In the genomic region with DNA sequence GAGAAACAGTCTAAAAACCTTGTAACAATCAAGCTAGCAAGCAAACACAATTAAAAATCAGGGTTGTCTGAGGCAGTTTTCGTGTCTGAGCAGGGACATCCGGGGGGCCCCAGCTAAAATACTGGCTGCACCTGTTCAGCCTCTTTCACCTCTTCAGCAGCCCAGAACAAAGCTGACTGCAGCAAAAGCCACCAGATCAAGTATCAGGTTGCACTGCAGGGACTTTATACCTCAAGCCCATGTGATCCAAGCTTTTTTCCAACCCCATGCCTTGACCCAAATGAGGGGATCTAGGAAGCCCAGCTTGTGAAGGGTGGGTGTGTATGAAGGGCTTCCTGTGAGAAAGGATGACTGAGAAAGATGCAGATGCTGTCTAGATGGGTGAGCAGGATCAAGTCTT, we compare ENCODE assay signal across 17 cellular contexts.
DNase-seq lines count a peak whose midpoint lies in the region; ATAC-seq and TF ChIP-seq lines count a peak whose summit lies in the region.
"Had no signal": no experiment of that assay in that cellular context is flagged by ENCODE, and none has a peak within 500 bp of the region (broad histone marks: within the 10 kb centered on the region; RNA-seq: fewer than 3 reads in every experiment).

No MANE protein-coding gene starts in this region.

- H2AFZ ChIP-seq in GM23338 (no peak overlapping the region), neuronal stem cell (ENCODE audit: low read length) (no peak overlapping the region)

- H2AK5ac ChIP-seq in neuronal stem cell (ENCODE audit: low read depth, low read length), result no peak overlapping the region

- H3K9me3 Mint-ChIP-seq in GM23338, result 0 out of 3 replicates have a peak, but pooled peaks cover 2% of the 10 kb centered on the region
- H3K9me3 Mint-ChIP-seq: activated CD8-positive, alpha-beta T cell treated with anti-CD3 and anti-CD28 coated beads for 36 hours; stimulated activated memory B cell treated with anti-CD40 and anti-IgM and Interleukin-4, amounts not matched to agents 10 μg/mL and 1 μg/mL and 100 μg/mL, for 72 hours had no signal

- H4K8ac ChIP-seq in neuronal stem cell (ENCODE audit: low read depth, low read length), result no peak overlapping the region

- H3K4me1 ChIP-seq in GM23338 (ENCODE audit: insufficient read depth), result peaks cover 77% of the 10 kb centered on the region
- H3K4me1 ChIP-seq in neuronal stem cell (ENCODE audit: control insufficient read depth in 2 of 2, insufficient read depth in 1 of 2, low read depth in 1 of 2, low read length in 2 of 2), result peaks cover 12 to 27% of the 10 kb centered on the region in 2 donors
- no peaks in the 10 kb centered on the region for H3K4me1 ChIP-seq in spleen
- H3K4me1 ChIP-seq: ascending aorta had no signal

- H3K14ac ChIP-seq in neuronal stem cell (ENCODE audit: low read length), result no peak overlapping the region

- WGBS in neuronal stem cell (ENCODE audit: extremely low coverage in 2 of 2, insufficient read length in 2 of 2, insufficient replicate concordance in 1 of 2), 2 donors, result no CpG with 5 or more reads among the region's 2 CpGs
- WGBS in spleen, 5 donors, result 83 to 91% (median 89%) methylated on average over 2 of the region's 2 CpGs

- H3K18ac ChIP-seq in neuronal stem cell (ENCODE audit: low read length), result no peak overlapping the region

- H3K79me1 ChIP-seq in neuronal stem cell (ENCODE audit: low read depth, low read length), result peaks cover 2% of the 10 kb centered on the region

- no peak overlapping the region for H2BK15ac ChIP-seq in neuronal stem cell (ENCODE audit: low read length)

- H3K36me3 ChIP-seq in GM23338 (ENCODE audit: insufficient read depth) (peaks cover 17% of the 10 kb centered on the region), neuronal stem cell (replicated peaks in 1 of 2; ENCODE audit: control insufficient read depth in 2 of 2, insufficient read depth in 2 of 2, low read length in 2 of 2) (peaks cover 2 to 4% of the 10 kb centered on the region in 2 donors), spleen (peaks cover 0 to 28% (median 1%) of the 10 kb centered on the region in 6 donors)
- H3K36me3 ChIP-seq: ascending aorta had no signal

- H3F3A ChIP-seq in GM23338 (replicated peaks; ENCODE audit: low read depth), result peaks cover 13% of the 10 kb centered on the region

- peaks cover 8% of the 10 kb centered on the region; the same call in 1 of the 2 replicates for H4K20me1 ChIP-seq in GM23338 (replicated peaks; ENCODE audit: insufficient read depth)

- no peak overlapping the region for H3K9ac ChIP-seq in neuronal stem cell (ENCODE audit: low read depth, low read length, poor library complexity)

- TF ChIP-seq CTCF in GM23338 (conservative IDR thresholded peaks at IDR 0.05; ENCODE audit: low read depth in 2 of 2) (no peak), spleen (IDR thresholded peaks at IDR 0.05 in 8 of 11, conservative IDR thresholded peaks at IDR 0.05 in 3 of 11) (no peak)

- intact Hi-C loops in spleen (cut with DNase I; ENCODE audit: low total_unique reads), result no loop called here

- H3K4me3 Mint-ChIP-seq in GM23338, result no peak overlapping the region
- H3K4me3 Mint-ChIP-seq: activated CD8-positive, alpha-beta T cell treated with anti-CD3 and anti-CD28 coated beads for 36 hours; dendritic cell treated with granulocyte-macrophage colony-stimulating factor and Interleukin-4, amounts not matched to agents 40 ng/mL and 50 ng/mL, for 4 days; stimulated activated memory B cell treated with anti-CD40 and anti-IgM and Interleukin-4, amounts not matched to agents 10 μg/mL and 1 μg/mL and 100 μg/mL, for 72 hours had no signal

- H3K27ac ChIP-seq in GM23338 (ENCODE audit: low read depth) (no peak overlapping the region; the same call in 1 of the 2 replicates), neuronal stem cell (replicated peaks; ENCODE audit: low read length) (peak overlapping the region; percentile 42), spleen (no peak overlapping the region)
- H3K27ac ChIP-seq: ascending aorta, SK-N-MC had no signal

- peaks cover 42% of the 10 kb centered on the region for H3K27me3 Mint-ChIP-seq in GM23338 (ENCODE audit: insufficient read depth, low read depth, poor library complexity)
- H3K27me3 Mint-ChIP-seq: activated CD8-positive, alpha-beta T cell treated with anti-CD3 and anti-CD28 coated beads for 36 hours; dendritic cell treated with granulocyte-macrophage colony-stimulating factor and Interleukin-4, amounts not matched to agents 40 ng/mL and 50 ng/mL, for 4 days; stimulated activated memory B cell treated with anti-CD40 and anti-IgM and Interleukin-4, amounts not matched to agents 10 μg/mL and 1 μg/mL and 100 μg/mL, for 72 hours had no signal

- H2BK120ac ChIP-seq in neuronal stem cell (ENCODE audit: low read depth, low read length), result no peak overlapping the region

- no peak overlapping the region for H2BK12ac ChIP-seq in neuronal stem cell (ENCODE audit: low read length)

- H3K9me2 ChIP-seq in GM23338 (ENCODE audit: insufficient read depth), result no peaks in the 10 kb centered on the region

- no peak overlapping the region for H3K4me2 ChIP-seq in GM23338
- no peak overlapping the region for H3K4me2 ChIP-seq in neuronal stem cell (ENCODE audit: insufficient read depth, low read length, poor library complexity, severe bottlenecking)

- no peak overlapping the region for H4K91ac ChIP-seq in neuronal stem cell (ENCODE audit: low read depth, low read length, poor library complexity)

- H3K4ac ChIP-seq in neuronal stem cell (ENCODE audit: low read length), result no peak overlapping the region

- DNase-seq in GM23338 (ENCODE audit: low spot score), result peak; percentile 69
- peak; percentile 11 for DNase-seq in NCI-H2171 (lab: John Stamatoyannopoulos, UW)
- DNase-seq in SK-N-DZ (ENCODE audit: low spot score), result peak; percentile 29
- DNase-seq in neuronal stem cell (ENCODE audit: low spot score), result no peak
- DNase-seq in spleen, result no peak
- DNase-seq in RKO (ENCODE audit: low spot score), result no peak
- DNase-seq: activated CD8-positive, alpha-beta T cell treated with anti-CD3 and anti-CD28 coated beads for 36 hours; activated effector memory CD4-positive, alpha-beta T cell treated with Interleukin-2 at 50 U/mL for 16 hours; C1 segment of cervical spinal cord; upper lobe of left lung had no signal

- H3K27ac Mint-ChIP-seq in GM23338, result no peak overlapping the region
- H3K27ac Mint-ChIP-seq: activated CD8-positive, alpha-beta T cell treated with anti-CD3 and anti-CD28 coated beads for 36 hours; dendritic cell treated with granulocyte-macrophage colony-stimulating factor and Interleukin-4, amounts not matched to agents 40 ng/mL and 50 ng/mL, for 4 days; stimulated activated memory B cell treated with anti-CD40 and anti-IgM and Interleukin-4, amounts not matched to agents 10 μg/mL and 1 μg/mL and 100 μg/mL, for 72 hours had no signal

- no peak for TF ChIP-seq POLR2A in spleen (IDR thresholded peaks at IDR 0.05)

- no peak overlapping the region for H2BK5ac ChIP-seq in neuronal stem cell (ENCODE audit: low read length)

- H3K23ac ChIP-seq in neuronal stem cell (ENCODE audit: low read depth, low read length, poor library complexity), result no peak overlapping the region

- peaks cover 68% of the 10 kb centered on the region for H3K4me1 Mint-ChIP-seq in GM23338
- H3K4me1 Mint-ChIP-seq: stimulated activated memory B cell treated with anti-CD40 and anti-IgM and Interleukin-4, amounts not matched to agents 10 μg/mL and 1 μg/mL and 100 μg/mL, for 72 hours had no signal

- peaks cover 17% of the 10 kb centered on the region for H3K36me3 Mint-ChIP-seq in GM23338 (ENCODE audit: low read depth)

- H3K9me3 ChIP-seq in neuronal stem cell (replicated peaks in 1 of 2; ENCODE audit: control insufficient read depth in 2 of 2, insufficient read depth in 1 of 2, low read depth in 1 of 2, low read length in 2 of 2), result no peaks in the 10 kb centered on the region
- no peaks in the 10 kb centered on the region for H3K9me3 ChIP-seq in spleen
- H3K9me3 ChIP-seq: ascending aorta, upper lobe of left lung had no signal

- H3K79me2 ChIP-seq in GM23338 (replicated peaks; ENCODE audit: insufficient read depth), result no peaks in the 10 kb centered on the region

- H3K27me3 ChIP-seq in GM23338 (ENCODE audit: insufficient read depth) (peaks cover 17% of the 10 kb centered on the region; the same call in 1 of the 2 replicates), neuronal stem cell (ENCODE audit: control insufficient read depth in 3 of 3, insufficient read depth in 3 of 3, low read depth in 1 of 3, low read length in 3 of 3) (no peaks in the 10 kb centered on the region), spleen (replicated peaks in 1 of 7) (no peaks in the 10 kb centered on the region)
- H3K27me3 ChIP-seq: ascending aorta, upper lobe of left lung had no signal

- peak; percentile 34 for ATAC-seq in GM23338
- no peak for ATAC-seq in GM18861 (IDR thresholded peaks at IDR 0.05; ENCODE audit: unreplicated experiment)
- no peak for ATAC-seq in HG03095 (IDR thresholded peaks at IDR 0.05; ENCODE audit: unreplicated experiment)
- ATAC-seq: activated CD8-positive, alpha-beta T cell treated with anti-CD3 and anti-CD28 coated beads for 36 hours; stimulated activated memory B cell treated with anti-CD40 and anti-IgM and Interleukin-4, amounts not matched to agents 10 μg/mL and 1 μg/mL and 100 μg/mL, for 72 hours had no signal

- no peak overlapping the region for H3K4me3 ChIP-seq in GM23338
- H3K4me3 ChIP-seq in neuronal stem cell (ENCODE audit: low read length in 2 of 2), result no peak overlapping the region
- H3K4me3 ChIP-seq in spleen, result no peak overlapping the region
- H3K4me3 ChIP-seq: ascending aorta, lung, SK-N-MC, upper lobe of left lung had no signal

Comparison
In these comparisons a context has a peak if more than half of its experiments do, and no peak if none do; other contexts are left out.
1. DNase-seq: peak in GM23338 (single experiment), NCI-H2171 (single experiment) and SK-N-DZ (single experiment); none in neuronal stem cell (single experiment), spleen (single experiment) and RKO (single experiment).